ENCODE assay signal across 26 cellular contexts in genomic region chr6:136795996-136796395, GRCh38.
"Had no signal": no experiment of that assay in that cellular context is flagged by ENCODE, and none has a peak within 500 bp of the region (broad histone marks: within the 10 kb centered on the region; RNA-seq: fewer than 3 reads in every experiment).

No MANE protein-coding gene starts in this region.

- H3K4me3 ChIP-seq: coronary artery, esophagus squamous epithelium, lung, neural progenitor cell, prostate gland, right atrium auricular region, smooth muscle cell, suprapubic skin, transverse colon, upper lobe of right lung, uterus had no signal

- ATAC-seq: effector memory CD8-positive, alpha-beta T cell; left ventricle myocardium superior; naive thymus-derived CD4-positive, alpha-beta T cell; sciatic nerve; stimulated activated naive CD8-positive, alpha-beta T cell treated with anti-CD3 and anti-CD28 coated beads, Interleukin-15, amount 100 ng/mL, for 72 hours; upper lobe of right lung had no signal

- DNase-seq: dermis blood vessel endothelial cell; effector memory CD8-positive, alpha-beta T cell; erythroblast; esophagus squamous epithelium; hypothalamus; immature natural killer cell; left ventricle myocardium superior; midbrain; naive thymus-derived CD4-positive, alpha-beta T cell; stimulated activated CD4-positive, alpha-beta T cell treated with anti-CD3 and anti-CD28 coated beads, Interleukin-12 subunit alpha, Interleukin-12 subunit beta, amount 100 ng/mL, for 4 hours; stimulated activated CD4-positive, alpha-beta T cell treated with anti-CD3 and anti-CD28 coated beads, Interleukin-1b, Interleukin-23, amount 100 ng/mL, for 48 hours; stimulated activated CD4-positive, alpha-beta T cell treated with anti-CD3 and anti-CD28 coated beads, Interleukin-4, amount 100 ng/mL, for 1 hour; stimulated activated CD8-positive, alpha-beta memory T cell treated with anti-CD3 and anti-CD28 coated beads, Interleukin-4, amount 100 ng/mL, for 48 hours; stimulated activated naive CD4-positive, alpha-beta T cell; stimulated activated naive CD8-positive, alpha-beta T cell treated with anti-CD3 and anti-CD28 coated beads, Interleukin-15, amount 100 ng/mL, for 72 hours; transverse colon; upper lobe of right lung; uterus had no signal
